ENCODE assay signal across 18 cellular contexts in the genomic region with DNA sequence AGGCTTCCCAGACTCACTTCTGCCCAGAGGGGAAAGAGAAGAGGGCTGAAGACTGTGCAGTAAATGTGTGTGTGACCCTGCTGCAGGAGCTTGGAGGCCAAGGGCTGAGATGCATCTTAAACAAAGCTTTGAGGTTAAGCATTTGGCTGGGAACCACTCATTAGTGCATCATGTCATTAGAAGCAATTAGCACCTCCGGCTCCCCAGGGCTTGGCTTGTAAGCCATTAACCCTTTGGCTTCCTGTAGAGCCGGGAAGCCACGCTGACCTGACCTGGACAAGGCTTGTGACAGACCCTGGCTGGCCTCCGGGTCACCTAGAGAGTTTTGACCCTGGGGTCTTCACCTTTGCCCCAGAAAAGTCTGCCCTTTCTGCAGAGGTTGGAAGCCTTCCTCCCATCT.
"Had no signal": no experiment of that assay in that cellular context is flagged by ENCODE, and none has a peak within 500 bp of the region (broad histone marks: within the 10 kb centered on the region; RNA-seq: fewer than 3 reads in every experiment).

No MANE protein-coding gene starts in this region.

- H3K27ac ChIP-seq: coronary artery, gastroesophageal sphincter, ovary, right atrium auricular region, sigmoid colon, skin epidermis, testis, tibial nerve, upper lobe of right lung had no signal

- H3K4me1 ChIP-seq: gastroesophageal sphincter, right atrium auricular region, sigmoid colon, testis, tibial nerve, upper lobe of right lung had no signal

- H3K36me3 ChIP-seq: gastroesophageal sphincter, ovary, right atrium auricular region, sigmoid colon, tibial nerve, upper lobe of right lung had no signal

- H3K9me3 ChIP-seq: gastroesophageal sphincter, ovary, right atrium auricular region, sigmoid colon, testis, upper lobe of right lung had no signal

- H3K4me3 ChIP-seq: coronary artery, gastroesophageal sphincter, ovary, right atrium auricular region, sigmoid colon, skin epidermis, testis, tibial nerve, upper lobe of right lung had no signal

- ATAC-seq: esophagus mucosa; gastroesophageal sphincter; natural killer cell; stimulated activated naive B cell treated with anti-CD40 and anti-IgM and Interleukin-4, amounts not matched to agents 10 μg/mL and 1 μg/mL and 100 μg/mL, for 72 hours; stimulated activated naive CD8-positive, alpha-beta T cell treated with anti-CD3 and anti-CD28 coated beads, Interleukin-15, amount 100 ng/mL, for 72 hours; upper lobe of right lung had no signal

- H3K27me3 ChIP-seq: ovary, right atrium auricular region, sigmoid colon, testis, tibial nerve had no signal

- DNase-seq: effector CD4-positive, alpha-beta T cell; mammary epithelial cell; natural killer cell; nucleus accumbens; ovary; sigmoid colon; stimulated activated CD4-positive, alpha-beta T cell treated with anti-CD3 and anti-CD28 coated beads, Interleukin-2, amount 100 ng/mL, for 24 hours; stimulated activated CD4-positive, alpha-beta T cell treated with anti-CD3 and anti-CD28 coated beads, Interleukin-4, amount 100 ng/mL, for 4 hours; stimulated activated naive B cell treated with anti-CD40 and anti-IgM and Interleukin-4, amounts not matched to agents 10 μg/mL and 1 μg/mL and 100 μg/mL, for 72 hours; stimulated activated naive CD8-positive, alpha-beta T cell treated with anti-CD3 and anti-CD28 coated beads, Interleukin-15, amount 100 ng/mL, for 72 hours; testis; upper lobe of right lung had no signal
